In the genomic region with DNA sequence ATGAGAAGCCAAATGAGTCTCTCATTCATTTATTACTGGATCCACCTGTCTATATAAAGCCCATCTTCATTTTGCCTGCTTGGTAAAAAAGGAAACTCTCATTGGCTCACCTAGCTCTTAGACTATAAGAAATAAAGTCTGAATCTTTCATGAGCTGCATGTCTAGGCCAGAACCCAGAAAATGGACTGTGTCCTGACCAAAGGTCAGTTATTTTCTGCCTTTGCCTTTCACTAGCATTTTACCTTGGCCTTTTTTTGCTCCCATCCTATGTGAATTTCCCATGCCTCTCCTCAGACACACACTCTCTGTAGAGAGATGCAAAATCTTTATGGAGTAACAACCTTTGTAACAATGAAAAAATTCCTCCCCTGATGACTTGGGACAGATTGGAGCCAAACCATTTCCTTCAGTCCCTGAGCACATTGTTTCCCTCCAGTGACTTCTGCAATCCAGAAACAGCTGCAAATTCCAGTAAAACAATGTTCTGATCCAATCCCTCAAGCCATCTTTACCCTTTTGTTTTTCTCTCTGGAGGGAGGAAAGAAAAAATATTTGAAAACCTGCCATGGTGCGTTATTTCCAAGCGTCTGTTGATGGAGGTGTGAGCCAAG, we compare ENCODE assay signal across 14 cellular contexts.
"Had no signal": no experiment of that assay in that cellular context is flagged by ENCODE, and none has a peak within 500 bp of the region (broad histone marks: within the 10 kb centered on the region; RNA-seq: fewer than 3 reads in every experiment).

No MANE protein-coding gene starts in this region.

- H3K4me1 ChIP-seq: spleen had no signal

- ATAC-seq: esophagus mucosa; stimulated activated naive CD8-positive, alpha-beta T cell treated with anti-CD3 and anti-CD28 coated beads, Interleukin-15, amount 100 ng/mL, for 72 hours had no signal

- H3K36me3 ChIP-seq: spleen had no signal

- H3K9me3 ChIP-seq: spleen had no signal

- H3K36me3 Mint-ChIP-seq: type B pancreatic cell had no signal

- H3K4me3 Mint-ChIP-seq: activated CD4-positive, alpha-beta T cell treated with anti-CD3 and anti-CD28 coated beads, Interleukin-2, amount 10 ng/mL, durations not matched to agents 7 days and 5 days; activated T-helper 1 cell treated with anti-CD3 and anti-CD28 coated beads, Interleukin-12 subunit alpha, Interleukin-12 subunit beta, Interleukin-2, Interleukin-4 antibody, amounts not matched to agents 30 ng/mL and 10 ng/mL and 1 ng/mL, durations not matched to agents 14 hours and 24 hours and 36 hours; nephron progenitor cell; stimulated activated naive CD8-positive, alpha-beta T cell treated with anti-CD3 and anti-CD28 coated beads, Interleukin-15, amount 100 ng/mL, for 72 hours; T-helper 2 cell treated with Interferon-gamma antibody and Interleukin-4, amounts not matched to agents 5 μg/mL and 100 μg/mL, for 36 hours; type B pancreatic cell had no signal

- DNase-seq: activated CD4-positive, alpha-beta T cell treated with anti-CD3 and anti-CD28 coated beads, Interleukin-2, amount 10 ng/mL, durations not matched to agents 7 days and 5 days; activated CD8-positive, alpha-beta memory T cell treated with anti-CD3 and anti-CD28 coated beads for 24 hours; aorta; foreskin melanocyte; mesenchymal stem cell; nephron progenitor cell; occipital lobe; spleen; stimulated activated naive CD8-positive, alpha-beta T cell treated with anti-CD3 and anti-CD28 coated beads, Interleukin-15, amount 100 ng/mL, for 72 hours; SW 1271 had no signal

- H3K9me3 Mint-ChIP-seq: activated CD4-positive, alpha-beta T cell treated with anti-CD3 and anti-CD28 coated beads, Interleukin-2, amount 10 ng/mL, durations not matched to agents 7 days and 5 days; activated T-helper 1 cell treated with anti-CD3 and anti-CD28 coated beads, Interleukin-12 subunit alpha, Interleukin-12 subunit beta, Interleukin-2, Interleukin-4 antibody, amounts not matched to agents 30 ng/mL and 10 ng/mL and 1 ng/mL, durations not matched to agents 14 hours and 24 hours and 36 hours; nephron progenitor cell; T-helper 2 cell treated with Interferon-gamma antibody and Interleukin-4, amounts not matched to agents 5 μg/mL and 100 μg/mL, for 36 hours; type B pancreatic cell had no signal

- H3K27ac ChIP-seq: spleen had no signal

- H3K4me1 Mint-ChIP-seq: activated CD4-positive, alpha-beta T cell treated with anti-CD3 and anti-CD28 coated beads, Interleukin-2, amount 10 ng/mL, durations not matched to agents 7 days and 5 days; stimulated activated naive CD8-positive, alpha-beta T cell treated with anti-CD3 and anti-CD28 coated beads, Interleukin-15, amount 100 ng/mL, for 72 hours had no signal

- H3K4me3 ChIP-seq: spleen had no signal

- H3K27ac Mint-ChIP-seq: activated CD4-positive, alpha-beta T cell treated with anti-CD3 and anti-CD28 coated beads, Interleukin-2, amount 10 ng/mL, durations not matched to agents 7 days and 5 days; activated T-helper 1 cell treated with anti-CD3 and anti-CD28 coated beads, Interleukin-12 subunit alpha, Interleukin-12 subunit beta, Interleukin-2, Interleukin-4 antibody, amounts not matched to agents 30 ng/mL and 10 ng/mL and 1 ng/mL, durations not matched to agents 14 hours and 24 hours and 36 hours; nephron progenitor cell; stimulated activated naive CD8-positive, alpha-beta T cell treated with anti-CD3 and anti-CD28 coated beads, Interleukin-15, amount 100 ng/mL, for 72 hours; T-helper 2 cell treated with Interferon-gamma antibody and Interleukin-4, amounts not matched to agents 5 μg/mL and 100 μg/mL, for 36 hours; type B pancreatic cell had no signal

- H3K27me3 ChIP-seq: spleen had no signal
